ENCODE assay signal across 16 cellular contexts in genomic region chr12:132385375-132385774, GRCh38. TPM values are rescaled to one million over a fixed set of nuclear protein-coding genes. Genes with fewer than 3 reads are reported as not detected.
DNase-seq lines count a peak whose midpoint lies in the region; ATAC-seq and TF ChIP-seq lines count a peak whose summit lies in the region.
"Had no signal": no experiment of that assay in that cellular context is flagged by ENCODE, and none has a peak within 500 bp of the region (broad histone marks: within the 10 kb centered on the region; RNA-seq: fewer than 3 reads in every experiment).

No MANE protein-coding gene starts in this region.

- POLR2A ChIA-PET in HEK293 (lab: Yijun Ruan, JAX): no interaction called here

- H3K36me3 ChIP-seq in HEK293 (ENCODE audit: control insufficient read depth in 2 of 2, insufficient read depth in 1 of 2, low read length in 2 of 2): no peaks in the 10 kb centered on the region
- no peaks in the 10 kb centered on the region for H3K36me3 ChIP-seq in left lung
- H3K36me3 ChIP-seq: HAP-1 had no signal

- in situ Hi-C loops in G401 (cut with HindIII; ENCODE audit: low sequenced_read_pairs): no loop called here

- H3K27ac ChIP-seq in HEK293 (ENCODE audit: extremely low read depth, low read depth, low read length) (no peak overlapping the region), left lung (no peak overlapping the region)

- H3K27me3 ChIP-seq in left lung: peaks cover 19 to 66% of the 10 kb centered on the region in 2 donors

- ATAC-seq in left lung (peak; percentile 60), HG03175 (IDR thresholded peaks at IDR 0.05; ENCODE audit: unreplicated experiment) (no peak), HG03159 (IDR thresholded peaks at IDR 0.05; ENCODE audit: unreplicated experiment) (no peak)

- CTCF ChIA-PET in HEK293 (lab: Yijun Ruan, JAX): interaction anchor here (0.6 to 0.7 kb wide), 2 partner anchors 14 to 190 kb away, joined by 3 read pairs; no protein-coding TSS in a partner anchor

- H3K9me3 ChIP-seq in HEK293 (ENCODE audit: control insufficient read depth, insufficient read depth, low read depth, low read length) (no peaks in the 10 kb centered on the region), left lung (no peaks in the 10 kb centered on the region)
- H3K9me3 ChIP-seq: HAP-1 had no signal

- H3K4me3 ChIP-seq in HEK293 (ENCODE audit: low read depth, low read length): no peak overlapping the region
- no peak overlapping the region for H3K4me3 ChIP-seq in left lung
- H3K4me3 ChIP-seq: HAP-1 had no signal

- no peak for TF ChIP-seq CTCF in HEK293 (tag by site-specific recombination; IDR thresholded peaks at IDR 0.05)
- TF ChIP-seq CTCF in left lung (IDR thresholded peaks at IDR 0.05): no peak

- no peaks in the 10 kb centered on the region for H3K4me1 ChIP-seq in HEK293 (ENCODE audit: control insufficient read depth, insufficient read depth, low read length)
- no peaks in the 10 kb centered on the region for H3K4me1 ChIP-seq in left lung
- H3K4me1 ChIP-seq: HAP-1 had no signal

- DNase-seq in G401 (ENCODE audit: low spot score): peak; percentile 50
- peak; percentile 36 for DNase-seq in cerebellar cortex (ENCODE audit: low spot score)
- peak in 1 of 2 donors; percentile 13 for DNase-seq in left lung
- no peak for DNase-seq in NCI-H1417 treated with DMSO at 0.1 percent for 48 hours (lab: John Stamatoyannopoulos, UW)
- no peak for DNase-seq in inferior parietal cortex (ENCODE audit: extremely low spot score)
- DNase-seq: Calu3; CD4-positive, alpha-beta memory T cell; COR-L47; DMS53; EL; GF-D8; GOT3 had no signal

- intact Hi-C loops in left lung (cut with DNase I): no loop called here

TF ChIP-seq in HEK293, 187 proteins besides CTCF, POLR2A, EP300 and RAD21:
- TF ChIP-seq MYNN (tag by site-specific recombination; IDR thresholded peaks at IDR 0.05; ENCODE audit: borderline replicate concordance) (no peak), ZBTB6 (tag by site-specific recombination; IDR thresholded peaks at IDR 0.05) (no peak), ZNF133 (tag by site-specific recombination; IDR thresholded peaks at IDR 0.05) (no peak), ZBTB17 (tag by site-specific recombination; IDR thresholded peaks at IDR 0.05) (0 out of 2 replicates have a peak, but pooled peaks have one; percentile 8), ZBTB10 (tag by site-specific recombination; IDR thresholded peaks at IDR 0.05) (no peak)

RNA-seq across cellular contexts. Expression of gene GALNT9, which starts 56.0 kb away (rescaled TPM):
- total RNA-seq in G401 (2014; rRNA removed; shearing (Covaris generic)): 0.10 TPM in 1 of 2 replicates, not detected in the other
- under 1 TPM in 1 of 2 donors, not detected in 1; 0.17 TPM for total RNA-seq in left lung
- total RNA-seq: CD4-positive, alpha-beta memory T cell had no signal

Comparison
In these comparisons a context has a peak if more than half of its experiments do, and no peak if none do; other contexts are left out.
1. DNase-seq: peak in G401 (single experiment) and cerebellar cortex (single experiment); none in NCI-H1417 treated with DMSO at 0.1 percent for 48 hours (single experiment) and inferior parietal cortex (single experiment).